17 cellular contexts compared by ENCODE assay signal in genomic region chr3:129240436-129240835, GRCh38. TPM values are rescaled to one million over a fixed set of nuclear protein-coding genes. Genes with fewer than 3 reads are reported as not detected.
DNase-seq lines count a peak whose midpoint lies in the region; ATAC-seq and TF ChIP-seq lines count a peak whose summit lies in the region.
"Had no signal": no experiment of that assay in that cellular context is flagged by ENCODE, and none has a peak within 500 bp of the region (broad histone marks: within the 10 kb centered on the region; RNA-seq: fewer than 3 reads in every experiment).

No MANE protein-coding gene starts in this region.

- H3K23ac ChIP-seq in mesenchymal stem cell (ENCODE audit: low read length in 2 of 2): no peak overlapping the region

- no peak overlapping the region for H2BK120ac ChIP-seq in mesenchymal stem cell (ENCODE audit: low read depth, low read length)

- H3K79me2 ChIP-seq in GM23338 (replicated peaks; ENCODE audit: insufficient read depth): no peaks in the 10 kb centered on the region
- no peaks in the 10 kb centered on the region for H3K79me2 ChIP-seq in mammary epithelial cell (ENCODE audit: insufficient read depth, low read length)

- H3K27me3 ChIP-seq in BLaER1 treated with 17β-estradiol and CSF1 and Interleukin-3, amounts not matched to agents 10 nM and 100 nM: no peaks in the 10 kb centered on the region
- no peaks in the 10 kb centered on the region for H3K27me3 ChIP-seq in GM23338 (ENCODE audit: insufficient read depth)
- no peaks in the 10 kb centered on the region for H3K27me3 ChIP-seq in mammary epithelial cell (ENCODE audit: insufficient read depth, low read length)
- no peaks in the 10 kb centered on the region for H3K27me3 ChIP-seq in mesenchymal stem cell (ENCODE audit: control insufficient read depth in 1 of 2, insufficient read depth in 1 of 2, low read length in 2 of 2)

- BruUV-seq in mammary epithelial cell (replicated peaks; lab: Mats Ljungman, UMichigan): TSS peak; percentile 96

- H3K14ac ChIP-seq in mesenchymal stem cell (ENCODE audit: low read length in 2 of 2): no peak overlapping the region

- TF ChIP-seq CTCF in GM23338 (conservative IDR thresholded peaks at IDR 0.05; ENCODE audit: low read depth in 2 of 2) (no peak), mammary epithelial cell (conservative IDR thresholded peaks at IDR 0.05 in 1 of 2, IDR thresholded peaks at IDR 0.05 in 1 of 2; ENCODE audit: extremely low read depth in 1 of 2, insufficient read depth in 1 of 2, low read depth in 1 of 2, low read length in 2 of 2) (no peak)

- H3K4me1 Mint-ChIP-seq in GM23338: peaks cover 10% of the 10 kb centered on the region
- H3K4me1 Mint-ChIP-seq in stimulated activated naive CD8-positive, alpha-beta T cell treated with anti-CD3 and anti-CD28 coated beads, Interleukin-15, amount 100 ng/mL, for 72 hours: peaks cover 32% of the 10 kb centered on the region

- H3K18ac ChIP-seq in mesenchymal stem cell (ENCODE audit: low read depth in 1 of 2, low read length in 2 of 2): no peak overlapping the region

- H4K91ac ChIP-seq in mesenchymal stem cell (ENCODE audit: low read length): no peak overlapping the region

- H3K4me2 ChIP-seq in BLaER1 treated with 17β-estradiol and CSF1 and Interleukin-3, amounts not matched to agents 10 nM and 100 nM: peak overlapping the region in 6 of 11 experiments; percentile 48 to 90 (median 81); a peak in 12 of 22 replicates
- no peak overlapping the region for H3K4me2 ChIP-seq in GM23338
- no peak overlapping the region for H3K4me2 ChIP-seq in mammary epithelial cell (ENCODE audit: insufficient read depth, low read depth, low read length)
- H3K4me2 ChIP-seq in mesenchymal stem cell (ENCODE audit: low read length, poor library complexity, severe bottlenecking): no peak overlapping the region

- WGBS in mammary epithelial cell (ENCODE audit: low coverage, missing lambda C conversion rate): 73% methylated on average over 3 of the region's 3 CpGs
- 30% methylated on average over 3 of the region's 3 CpGs for WGBS in mesenchymal stem cell

- CTCF ChIA-PET in mammary epithelial cell (lab: Charles Lee; ENCODE audit: low non-redundant PET): no interaction called here

- H3K79me1 ChIP-seq in mesenchymal stem cell (replicated peaks; ENCODE audit: low read length, poor library complexity, severe bottlenecking): peaks cover 1% of the 10 kb centered on the region

- H2AK5ac ChIP-seq in mesenchymal stem cell (ENCODE audit: low read length, severe bottlenecking): no peak overlapping the region

- H3K9me3 ChIP-seq in BLaER1 treated with 17β-estradiol and CSF1 and Interleukin-3, amounts not matched to agents 10 nM and 100 nM (replicated peaks in 1 of 11): peaks cover 0 to 11% (median 0%) of the 10 kb centered on the region in 11 experiments; a peak in 3 of 22 replicates
- H3K9me3 ChIP-seq in mammary epithelial cell (replicated peaks; ENCODE audit: insufficient read depth, low read length) (no peaks in the 10 kb centered on the region), mesenchymal stem cell (ENCODE audit: control insufficient read depth, low read length) (no peaks in the 10 kb centered on the region)

- no peaks in the 10 kb centered on the region for H3K9me3 Mint-ChIP-seq in GM23338
- no peaks in the 10 kb centered on the region for H3K9me3 Mint-ChIP-seq in stimulated activated naive CD8-positive, alpha-beta T cell treated with anti-CD3 and anti-CD28 coated beads, Interleukin-15, amount 100 ng/mL, for 72 hours
- H3K9me3 Mint-ChIP-seq: activated T-cell treated with anti-CD3 and anti-CD28 coated beads, Interleukin-2, amount 50 U/mL, for 4 hours had no signal

- intact Hi-C loops in mammary epithelial cell (cut with micrococcal nuclease): no loop called here
- intact Hi-C loops in posterior vena cava (cut with DNase I): no loop called here

- no peaks in the 10 kb centered on the region for H3K36me3 ChIP-seq in BLaER1 treated with 17β-estradiol and CSF1 and Interleukin-3, amounts not matched to agents 10 nM and 100 nM
- H3K36me3 ChIP-seq in GM23338 (ENCODE audit: insufficient read depth): no peaks in the 10 kb centered on the region
- H3K36me3 ChIP-seq in mammary epithelial cell (ENCODE audit: insufficient read depth, low read length): no peaks in the 10 kb centered on the region
- H3K36me3 ChIP-seq in mesenchymal stem cell (ENCODE audit: control insufficient read depth in 1 of 2, insufficient read depth in 2 of 2, low read depth in 1 of 2, low read length in 2 of 2): peaks cover 0 to 4% of the 10 kb centered on the region in 2 experiments

- H3K27ac Mint-ChIP-seq in GM23338: no peak overlapping the region; the same call in 1 of the 2 replicates
- no peak overlapping the region for H3K27ac Mint-ChIP-seq in stimulated activated naive CD8-positive, alpha-beta T cell treated with anti-CD3 and anti-CD28 coated beads, Interleukin-15, amount 100 ng/mL, for 72 hours

- no peak for ATAC-seq in GM23338
- ATAC-seq in stimulated activated naive CD8-positive, alpha-beta T cell treated with anti-CD3 and anti-CD28 coated beads, Interleukin-15, amount 100 ng/mL, for 72 hours: no peak
- ATAC-seq: activated T-cell treated with anti-CD3 and anti-CD28 coated beads, Interleukin-2, amount 50 U/mL, for 4 hours; sciatic nerve had no signal

- H4K8ac ChIP-seq in mesenchymal stem cell (ENCODE audit: low read length): no peak overlapping the region

- in situ Hi-C loops in mammary epithelial cell (cut with MboI; ENCODE audit: low sequenced_read_pairs in 2 of 2): no loop called here

- no peak overlapping the region for H2BK12ac ChIP-seq in mesenchymal stem cell (ENCODE audit: low read length in 2 of 2)

- H2AFZ ChIP-seq in GM23338 (peak overlapping the region; percentile 52; the same call in 1 of the 2 replicates), mammary epithelial cell (ENCODE audit: low read depth, low read length) (peak overlapping the region; percentile 35), mesenchymal stem cell (ENCODE audit: low read depth, low read length) (no peak overlapping the region)

- DNase-seq in GM23338 (ENCODE audit: low spot score) (no peak), mammary epithelial cell (no peak), mesenchymal stem cell (peak; percentile 47), superior temporal gyrus (ENCODE audit: extremely low spot score) (no peak), posterior vena cava (ENCODE audit: low spot score) (no peak)
- no peak for DNase-seq in stimulated activated naive CD8-positive, alpha-beta T cell treated with anti-CD3 and anti-CD28 coated beads, Interleukin-15, amount 100 ng/mL, for 72 hours
- DNase-seq: activated T-cell treated with anti-CD3 and anti-CD28 coated beads, Interleukin-2, amount 50 U/mL, for 4 hours; COR-L47; effector CD8-positive, alpha-beta T cell; KBM-7; left cardiac atrium; NCI-H1436; NCI-H524; SHP77 had no signal

- no peak overlapping the region for H3K4ac ChIP-seq in mesenchymal stem cell (ENCODE audit: low read depth in 1 of 2, low read length in 2 of 2)

- dilution Hi-C loops in mammary epithelial cell (cut with HindIII; ENCODE audit: low sequenced_read_pairs): no loop called here

- no peak overlapping the region for H3K4me3 Mint-ChIP-seq in GM23338
- H3K4me3 Mint-ChIP-seq in stimulated activated naive CD8-positive, alpha-beta T cell treated with anti-CD3 and anti-CD28 coated beads, Interleukin-15, amount 100 ng/mL, for 72 hours: no peak overlapping the region
- H3K4me3 Mint-ChIP-seq: activated T-cell treated with anti-CD3 and anti-CD28 coated beads, Interleukin-2, amount 50 U/mL, for 4 hours had no signal

- H3K9ac ChIP-seq in BLaER1 treated with 17β-estradiol and CSF1 and Interleukin-3, amounts not matched to agents 10 nM and 100 nM: peak overlapping the region in 4 of 11 experiments; percentile 71 to 81 (median 74); a peak in 8 of 22 replicates
- H3K9ac ChIP-seq in mammary epithelial cell (ENCODE audit: insufficient read depth, low read length) (no peak overlapping the region), mesenchymal stem cell (ENCODE audit: low read length) (peak overlapping the region; percentile 50)

- peaks cover 10 to 79% (median 37%) of the 10 kb centered on the region in 10 experiments for H3K4me1 ChIP-seq in BLaER1 treated with 17β-estradiol and CSF1 and Interleukin-3, amounts not matched to agents 10 nM and 100 nM
- H3K4me1 ChIP-seq in GM23338 (ENCODE audit: insufficient read depth) (no peaks in the 10 kb centered on the region), mammary epithelial cell (ENCODE audit: insufficient read depth, low read length) (peaks cover 28% of the 10 kb centered on the region), mesenchymal stem cell (ENCODE audit: control insufficient read depth, insufficient read depth, low read depth, low read length) (peaks cover 1% of the 10 kb centered on the region)

- no peaks in the 10 kb centered on the region for H3F3A ChIP-seq in GM23338 (replicated peaks; ENCODE audit: low read depth)

- H2BK5ac ChIP-seq in mesenchymal stem cell (ENCODE audit: low read depth, low read length, poor library complexity, severe bottlenecking): no peak overlapping the region

- H2BK15ac ChIP-seq in mesenchymal stem cell (ENCODE audit: low read depth, poor library complexity, severe bottlenecking): no peak overlapping the region

- peaks cover 8% of the 10 kb centered on the region for H3K27me3 Mint-ChIP-seq in GM23338 (ENCODE audit: insufficient read depth, low read depth, poor library complexity)
- no peaks in the 10 kb centered on the region for H3K27me3 Mint-ChIP-seq in stimulated activated naive CD8-positive, alpha-beta T cell treated with anti-CD3 and anti-CD28 coated beads, Interleukin-15, amount 100 ng/mL, for 72 hours

- no peaks in the 10 kb centered on the region for H4K20me1 ChIP-seq in BLaER1 treated with 17β-estradiol and CSF1 and Interleukin-3, amounts not matched to agents 10 nM and 100 nM
- H4K20me1 ChIP-seq in GM23338 (replicated peaks; ENCODE audit: insufficient read depth): no peaks in the 10 kb centered on the region
- no peaks in the 10 kb centered on the region for H4K20me1 ChIP-seq in mammary epithelial cell (ENCODE audit: insufficient read depth, low read length)

- H3K27ac ChIP-seq in BLaER1 treated with 17β-estradiol and CSF1 and Interleukin-3, amounts not matched to agents 10 nM and 100 nM: peak overlapping the region in 5 of 11 experiments; percentile 85 to 95 (median 91); a peak in 11 of 22 replicates
- no peak overlapping the region for H3K27ac ChIP-seq in GM23338 (ENCODE audit: low read depth)
- no peak overlapping the region for H3K27ac ChIP-seq in mammary epithelial cell (ENCODE audit: insufficient read depth, low read depth, low read length)
- H3K27ac ChIP-seq in mesenchymal stem cell (ENCODE audit: low read length, poor library complexity, severe bottlenecking): no peak overlapping the region
- H3K27ac ChIP-seq: VCaP had no signal

- H3K9me2 ChIP-seq in GM23338 (ENCODE audit: insufficient read depth): no peaks in the 10 kb centered on the region

- no peaks in the 10 kb centered on the region for H3K36me3 Mint-ChIP-seq in GM23338 (ENCODE audit: low read depth)

- no peak overlapping the region for H3K4me3 ChIP-seq in BLaER1 treated with 17β-estradiol and CSF1 and Interleukin-3, amounts not matched to agents 10 nM and 100 nM
- H3K4me3 ChIP-seq in GM23338 (no peak overlapping the region), mammary epithelial cell (replicated peaks in 1 of 3; ENCODE audit: insufficient read depth in 1 of 3, low read depth in 2 of 3, low read length in 3 of 3) (no peak overlapping the region), mesenchymal stem cell (ENCODE audit: insufficient read depth in 1 of 2, low read depth in 1 of 2, low read length in 2 of 2) (no peak overlapping the region)

RNA-seq across cellular contexts. Expression of gene COPG1, which starts 9.0 kb away (rescaled TPM):
- total RNA-seq in GM23338 (2014; rRNA removed; shearing (Covaris generic)): 91.7 and 106 TPM in 2 replicates
- polyA plus RNA-seq in GM23338 (2016; fragmentation: Nextera tagmentation; extraction: Ambion mirVana) (50.0 and 51.5 TPM in 2 replicates), mammary epithelial cell (98.1 TPM)
- total RNA-seq in mammary epithelial cell (100 to 1,000 TPM; 173 to 176 TPM), posterior vena cava (100 to 1,000 TPM; 139 to 143 TPM)
- 175 TPM for polyA minus RNA-seq in mammary epithelial cell
- polyA plus RNA-seq in mesenchymal stem cell (2013, experiment 1 of 2): 116 TPM
- polyA plus RNA-seq in mesenchymal stem cell (2013, experiment 2 of 2): 110 TPM

RNA-seq across cellular contexts. Expression of gene HMCES, which starts 38.2 kb away (rescaled TPM):
- 44.5 and 45.6 TPM in 2 replicates for total RNA-seq in GM23338 (2014; rRNA removed; shearing (Covaris generic))
- 35.3 and 36.5 TPM in 2 replicates for polyA plus RNA-seq in GM23338 (2016; fragmentation: Nextera tagmentation; extraction: Ambion mirVana)
- 10 to 100 TPM; 36.2 to 77.8 TPM for total RNA-seq in mammary epithelial cell
- polyA plus RNA-seq in mammary epithelial cell: 57.1 TPM
- polyA minus RNA-seq in mammary epithelial cell: 67.3 TPM
- 13.3 TPM for polyA plus RNA-seq in mesenchymal stem cell (2013, experiment 1 of 2)
- polyA plus RNA-seq in mesenchymal stem cell (2013, experiment 2 of 2): 13.8 TPM
- 10 to 100 TPM; 24.5 to 25.2 TPM for total RNA-seq in posterior vena cava

RNA-seq across cellular contexts. Expression of gene CNBP, which starts 56.7 kb away (rescaled TPM):
- total RNA-seq in GM23338 (2014; rRNA removed; shearing (Covaris generic)): 341 and 348 TPM in 2 replicates
- polyA plus RNA-seq in GM23338 (2016; fragmentation: Nextera tagmentation; extraction: Ambion mirVana) (375 and 444 TPM in 2 replicates), mammary epithelial cell (349 TPM)
- total RNA-seq in mammary epithelial cell (100 to 1,000 TPM; 252 to 307 TPM), posterior vena cava (100 to 1,000 TPM; 267 to 284 TPM)
- polyA minus RNA-seq in mammary epithelial cell: 213 TPM
- 119 TPM for polyA plus RNA-seq in mesenchymal stem cell (2013, experiment 1 of 2)
- 118 TPM for polyA plus RNA-seq in mesenchymal stem cell (2013, experiment 2 of 2)

Comparison
In these comparisons a context has a peak if more than half of its experiments do, and no peak if none do; other contexts are left out.
1. H3K4me2 ChIP-seq: peak in BLaER1 treated with 17β-estradiol and CSF1 and Interleukin-3, amounts not matched to agents 10 nM and 100 nM (6 of 11); none in GM23338 (single experiment), mammary epithelial cell (single experiment) and mesenchymal stem cell (single experiment).